In genomic region chr9:137724114-137724445, GRCh38 we compare ENCODE assay signal across 10 cellular contexts.
DNase-seq lines count a peak whose midpoint lies in the region; ATAC-seq and TF ChIP-seq lines count a peak whose summit lies in the region.
"Had no signal": no experiment of that assay in that cellular context is flagged by ENCODE, and none has a peak within 500 bp of the region (broad histone marks: within the 10 kb centered on the region; RNA-seq: fewer than 3 reads in every experiment).

No MANE protein-coding gene starts in this region.

- H3K9me3 Mint-ChIP-seq in T-helper 2 cell treated with Interferon-gamma antibody and Interleukin-4, amounts not matched to agents 5 μg/mL and 100 μg/mL, for 36 hours: peaks cover 24% of the 10 kb centered on the region

- H3K36me3 Mint-ChIP-seq in T-helper 2 cell treated with Interferon-gamma antibody and Interleukin-4, amounts not matched to agents 5 μg/mL and 100 μg/mL, for 36 hours (ENCODE audit: low read depth): peaks cover 82% of the 10 kb centered on the region

- H3K4me1 ChIP-seq in left lung: peaks cover 0 to 7% of the 10 kb centered on the region in 2 donors

- no peak for TF ChIP-seq CTCF in left lung (IDR thresholded peaks at IDR 0.05)

- peaks cover 19% of the 10 kb centered on the region for H3K4me1 Mint-ChIP-seq in T-helper 2 cell treated with Interferon-gamma antibody and Interleukin-4, amounts not matched to agents 5 μg/mL and 100 μg/mL, for 36 hours (ENCODE audit: low read depth)

- DNase-seq in T-helper 2 cell treated with Interferon-gamma antibody and Interleukin-4, amounts not matched to agents 5 μg/mL and 100 μg/mL, for 36 hours (ENCODE audit: low spot score): no peak
- no peak for DNase-seq in T-helper 2 cell
- peak; percentile 38 for DNase-seq in astrocyte of the hippocampus (ENCODE audit: low read depth, low spot score)
- no peak for DNase-seq in left lung
- DNase-seq in stimulated activated naive CD8-positive, alpha-beta T cell treated with anti-CD3 and anti-CD28 coated beads, Interleukin-15, Interleukin-2, amounts not matched to agents 100 U/mL and 50 U/mL, for 24 hours: peak; percentile 25
- DNase-seq in middle frontal gyrus (ENCODE audit: extremely low spot score, low spot score): no peak
- no peak for DNase-seq in NOMO-1 treated with DMSO at 0.1 percent for 48 hours (lab: John Stamatoyannopoulos, UW; ENCODE audit: unreplicated experiment)
- DNase-seq: NCI-H2107, stomach had no signal

- ATAC-seq in left lung (peak; percentile 90), HG02885 (IDR thresholded peaks at IDR 0.05; ENCODE audit: poor library complexity, unreplicated experiment) (no peak)
- ATAC-seq in stimulated activated naive CD8-positive, alpha-beta T cell treated with anti-CD3 and anti-CD28 coated beads, Interleukin-15, Interleukin-2, amounts not matched to agents 100 U/mL and 50 U/mL, for 24 hours: peak; percentile 38

- H3K27ac ChIP-seq in left lung: no peak overlapping the region

- H3K4me3 ChIP-seq in left lung: no peak overlapping the region
- H3K4me3 ChIP-seq: stomach had no signal

- H3K9me3 ChIP-seq in left lung: no peaks in the 10 kb centered on the region
- H3K9me3 ChIP-seq: stomach had no signal

- peak overlapping the region; percentile 85 for H3K27ac Mint-ChIP-seq in T-helper 2 cell treated with Interferon-gamma antibody and Interleukin-4, amounts not matched to agents 5 μg/mL and 100 μg/mL, for 36 hours

- no peaks in the 10 kb centered on the region for H3K27me3 ChIP-seq in left lung
- H3K27me3 ChIP-seq: stomach had no signal

- no peaks in the 10 kb centered on the region for H3K27me3 Mint-ChIP-seq in T-helper 2 cell treated with Interferon-gamma antibody and Interleukin-4, amounts not matched to agents 5 μg/mL and 100 μg/mL, for 36 hours (ENCODE audit: low read depth)

- intact Hi-C loops in left lung (cut with DNase I): no loop called here

- H3K4me3 Mint-ChIP-seq in T-helper 2 cell treated with Interferon-gamma antibody and Interleukin-4, amounts not matched to agents 5 μg/mL and 100 μg/mL, for 36 hours: peak overlapping the region; percentile 57

- H3K36me3 ChIP-seq in left lung: peaks cover 6 to 48% of the 10 kb centered on the region in 2 donors

Comparison
In these comparisons a context has a peak if more than half of its experiments do, and no peak if none do; other contexts are left out.
1. DNase-seq: peak in astrocyte of the hippocampus (single experiment) and stimulated activated naive CD8-positive, alpha-beta T cell treated with anti-CD3 and anti-CD28 coated beads, Interleukin-15, Interleukin-2, amounts not matched to agents 100 U/mL and 50 U/mL, for 24 hours (single experiment); none in T-helper 2 cell treated with Interferon-gamma antibody and Interleukin-4, amounts not matched to agents 5 μg/mL and 100 μg/mL, for 36 hours (single experiment), T-helper 2 cell (0 of 5), left lung (0 of 2), middle frontal gyrus (single experiment) and NOMO-1 treated with DMSO at 0.1 percent for 48 hours (single experiment).